Comparison of ENCODE assay signal across 11 cellular contexts in genomic region chr18:42245137-42245536, GRCh38.
"Had no signal": no experiment of that assay in that cellular context is flagged by ENCODE, and none has a peak within 500 bp of the region (broad histone marks: within the 10 kb centered on the region; RNA-seq: fewer than 3 reads in every experiment).

No MANE protein-coding gene starts in this region.

- H3K4me1 ChIP-seq: HAP-1 had no signal

- ATAC-seq: GM23338, HCT116 had no signal

- H3K9me3 ChIP-seq: HAP-1 had no signal

- H3K4me3 ChIP-seq: GM23248, GM23338, HAP-1 had no signal

- H3K4me3 Mint-ChIP-seq: GM23338, H9, HFFc6 had no signal

- H3K36me3 ChIP-seq: HAP-1 had no signal

- FAIRE-seq: H1, H54 had no signal

- H3K4me2 ChIP-seq: GM23338 had no signal

- DNase-seq: GM23248, GOT3, H7, H9, HCEC 1CT, HFFc6 had no signal

- H2AFZ ChIP-seq: GM23248, GM23338 had no signal

- H3K9me3 Mint-ChIP-seq: HFFc6 had no signal

- H3K27ac Mint-ChIP-seq: GM23338, H9, HFFc6 had no signal

- H3K9ac ChIP-seq: GM23248 had no signal

- H3K27ac ChIP-seq: GM23248 had no signal
